ENCODE assay signal across 10 cellular contexts in genomic region chr17:30961213-30962188, GRCh38. TPM values are rescaled to one million over a fixed set of nuclear protein-coding genes. Genes with fewer than 3 reads are reported as not detected.
A peak's percentile ranks its signal among the peaks of the same experiment; 100 is the strongest.
DNase-seq lines count a peak whose midpoint lies in the region; ATAC-seq and TF ChIP-seq lines count a peak whose summit lies in the region.
"Had no signal": no experiment of that assay in that cellular context is flagged by ENCODE, and none has a peak within 500 bp of the region (broad histone marks: within the 10 kb centered on the region; RNA-seq: fewer than 3 reads in every experiment).

No MANE protein-coding gene starts in this region.

- no peak overlapping the region for H3K27ac Mint-ChIP-seq in glutamatergic neuron (ENCODE audit: unreplicated experiment)
- no peak overlapping the region for H3K27ac Mint-ChIP-seq in mesothelial cell of epicardium

- H3K36me3 Mint-ChIP-seq in glutamatergic neuron (ENCODE audit: unreplicated experiment) = no peaks in the 10 kb centered on the region
- H3K36me3 Mint-ChIP-seq in mesothelial cell of epicardium = no peaks in the 10 kb centered on the region

- H3K9me3 ChIP-seq in lower lobe of right lung = no peaks in the 10 kb centered on the region

- H3K36me3 ChIP-seq in H7 (replicated peaks; ENCODE audit: control insufficient read depth, insufficient read depth, low read length) (no peaks in the 10 kb centered on the region), lower lobe of right lung (no peaks in the 10 kb centered on the region)

- ATAC-seq in GM18498 (IDR thresholded peaks at IDR 0.05; ENCODE audit: unreplicated experiment) (peak; percentile 61), lower lobe of right lung (no peak)

- TF ChIP-seq CTCF in lower lobe of right lung (IDR thresholded peaks at IDR 0.05) = no peak
- no peak for TF ChIP-seq CTCF in glutamatergic neuron (IDR thresholded peaks at IDR 0.05; ENCODE audit: partially characterized antibody, unreplicated experiment)
- TF ChIP-seq CTCF in mesothelial cell of epicardium (IDR thresholded peaks at IDR 0.05; ENCODE audit: unreplicated experiment) = no peak

- peak overlapping the region; percentile 41 for H3K27ac ChIP-seq in lower lobe of right lung

- peaks cover 2% of the 10 kb centered on the region for H3K4me1 Mint-ChIP-seq in glutamatergic neuron (ENCODE audit: low read depth, unreplicated experiment)
- no peaks in the 10 kb centered on the region for H3K4me1 Mint-ChIP-seq in mesothelial cell of epicardium

- intact Hi-C loops in lower lobe of right lung (cut with DNase I) = no loop called here

- H3K27me3 Mint-ChIP-seq in glutamatergic neuron (ENCODE audit: unreplicated experiment) (peaks cover 2% of the 10 kb centered on the region), mesothelial cell of epicardium (ENCODE audit: low read depth) (no peaks in the 10 kb centered on the region)

- no peak overlapping the region for H3K4me3 Mint-ChIP-seq in glutamatergic neuron (ENCODE audit: unreplicated experiment)
- no peak overlapping the region for H3K4me3 Mint-ChIP-seq in mesothelial cell of epicardium

- H3K4me3 ChIP-seq in H7 (ENCODE audit: insufficient read depth, low read depth, low read length) (no peak overlapping the region), lower lobe of right lung (no peak overlapping the region)

- no peaks in the 10 kb centered on the region for H3K27me3 ChIP-seq in H7 (ENCODE audit: control insufficient read depth, insufficient read depth, low read length)
- no peaks in the 10 kb centered on the region for H3K27me3 ChIP-seq in lower lobe of right lung (ENCODE audit: low read depth)

- peak; percentile 47 for DNase-seq in H7
- DNase-seq in RPMI8226 = peak; percentile 74
- no peak for DNase-seq in lower lobe of right lung
- DNase-seq in glutamatergic neuron = no peak
- DNase-seq in midbrain (lab: John Stamatoyannopoulos, UW) = no peak
- no peak for DNase-seq in NCI-H2081 (lab: John Stamatoyannopoulos, UW)
- DNase-seq in mesothelial cell of epicardium (ENCODE audit: low spot score in 2 of 2, unreplicated experiment in 2 of 2) = no peak
- DNase-seq: activated CD8-positive, alpha-beta memory T cell treated with anti-CD3 and anti-CD28 coated beads, Interleukin-2, amount 50 U/mL, for 48 hours; occipital lobe had no signal

- H3K4me1 ChIP-seq in lower lobe of right lung = peaks cover 20% of the 10 kb centered on the region

- H3K9me3 Mint-ChIP-seq in glutamatergic neuron (ENCODE audit: unreplicated experiment) = no peaks in the 10 kb centered on the region
- no peaks in the 10 kb centered on the region for H3K9me3 Mint-ChIP-seq in mesothelial cell of epicardium

RNA-seq across cellular contexts. Expression of gene RNF135, which starts 9.3 kb away (rescaled TPM):
- 9.8 and 14.9 TPM in 2 replicates for total RNA-seq in H7 (2014; rRNA removed; shearing (Covaris generic))
- total RNA-seq in lower lobe of right lung (29.2 TPM), glutamatergic neuron (ENCODE audit: unreplicated experiment) (0.59 TPM), mesothelial cell of epicardium (15.4 to 15.8 TPM (median 15.7 TPM) in 3 replicates)

RNA-seq across cellular contexts. Expression of gene ADAP2, which starts 39.8 kb away (rescaled TPM):
- total RNA-seq in H7 (2014; rRNA removed; shearing (Covaris generic)) = 0.96 and 1.3 TPM in 2 replicates
- 31.5 TPM for total RNA-seq in lower lobe of right lung
- total RNA-seq in glutamatergic neuron (ENCODE audit: unreplicated experiment) = 0.51 TPM
- 0.36 to 2.3 TPM (median 1.9 TPM) in 3 replicates for total RNA-seq in mesothelial cell of epicardium

RNA-seq across cellular contexts. Expression of gene TEFM, which starts 55.5 kb away (rescaled TPM):
- 11.9 and 16.3 TPM in 2 replicates for total RNA-seq in H7 (2014; rRNA removed; shearing (Covaris generic))
- total RNA-seq in lower lobe of right lung (16.3 TPM), glutamatergic neuron (ENCODE audit: unreplicated experiment) (12.8 TPM), mesothelial cell of epicardium (16.3 to 18.2 TPM (median 16.4 TPM) in 3 replicates)

Comparison
In these comparisons a context has a peak if more than half of its experiments do, and no peak if none do; other contexts are left out.
1. DNase-seq: peak in H7 (single experiment) and RPMI8226 (single experiment); none in lower lobe of right lung (single experiment), glutamatergic neuron (single experiment), midbrain (single experiment), NCI-H2081 (0 of 2) and mesothelial cell of epicardium (0 of 2).